ENCODE assay signal across 2 cellular contexts in the genomic region with DNA sequence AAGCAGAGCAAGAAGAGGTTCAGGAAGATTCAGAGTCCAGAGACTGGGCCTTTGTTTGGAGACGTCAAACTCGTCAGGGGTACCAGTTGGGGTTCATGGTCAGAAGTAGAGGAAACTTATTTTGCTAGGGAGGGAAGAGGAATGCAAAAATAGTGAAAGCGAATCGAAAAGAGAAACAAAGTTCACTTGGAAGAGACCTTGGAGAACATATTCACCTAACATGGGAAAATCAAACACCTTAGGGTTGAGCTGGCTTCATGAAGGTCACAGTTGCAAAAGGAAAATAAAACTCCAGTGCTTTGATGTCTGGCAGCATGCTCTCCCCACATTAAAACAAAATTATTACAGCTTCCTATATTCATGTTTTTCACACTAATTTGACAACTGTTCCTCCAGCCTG.
TF ChIP-seq lines count a peak whose summit lies in the region.

No MANE protein-coding gene starts in this region.

TF ChIP-seq in HepG2, 621 proteins besides CTCF, POLR2A, EP300 and RAD21 (continues in another document):
- TF ChIP-seq ASH2L (IDR thresholded peaks at IDR 0.05; ENCODE audit: insufficient read length, low read depth, low read length) (peak; percentile 28), GABPB1 (CRISPR knock-in tag; IDR thresholded peaks at IDR 0.05) (no peak), MYNN (CRISPR knock-in tag; IDR thresholded peaks at IDR 0.05; ENCODE audit: low read depth) (no peak), NR2F6 (IDR thresholded peaks at IDR 0.05) (peak; percentile 40; the same call in 1 of the 2 replicates), NR2F6 (CRISPR knock-in tag; IDR thresholded peaks at IDR 0.05) (no peak), ZNF646 (CRISPR knock-in tag; IDR thresholded peaks at IDR 0.05) (no peak), ZNF225 (CRISPR knock-in tag; IDR thresholded peaks at IDR 0.05) (no peak), BCL6 (CRISPR knock-in tag; IDR thresholded peaks at IDR 0.05) (peak; percentile 57; the same call in 1 of the 2 replicates), HMG20A (CRISPR knock-in tag; IDR thresholded peaks at IDR 0.05; ENCODE audit: borderline replicate concordance) (peak; percentile 31; the same call in 1 of the 2 replicates), NCOA2 (CRISPR knock-in tag; IDR thresholded peaks at IDR 0.05) (peak; percentile 70), ZNF205 (CRISPR knock-in tag; IDR thresholded peaks at IDR 0.05) (0 out of 2 replicates have a peak, but pooled peaks have one; percentile 26), PPARG (CRISPR knock-in tag; conservative IDR thresholded peaks at IDR 0.05) (peak; percentile 53; the same call in 1 of the 2 replicates), ZNF317 (CRISPR knock-in tag; IDR thresholded peaks at IDR 0.05) (peak; percentile 34; the same call in 1 of the 2 replicates), TCF7L2 (IDR thresholded peaks at IDR 0.05; ENCODE audit: low read depth, low read length) (peak; percentile 30; the same call in 1 of the 2 replicates), MED1 (CRISPR knock-in tag; IDR thresholded peaks at IDR 0.05) (0 out of 2 replicates have a peak, but pooled peaks have one; percentile 19), GMEB1 (CRISPR knock-in tag; IDR thresholded peaks at IDR 0.05; ENCODE audit: borderline replicate concordance) (no peak), CREM (IDR thresholded peaks at IDR 0.05) (peak; percentile 42), CREM (CRISPR knock-in tag; IDR thresholded peaks at IDR 0.05) (no peak), SOX5 (CRISPR knock-in tag; IDR thresholded peaks at IDR 0.05; ENCODE audit: borderline replicate concordance) (peak; percentile 33; the same call in 1 of the 2 replicates), FOXP1 (IDR thresholded peaks at IDR 0.05) (no peak), FOXP1 (CRISPR knock-in tag; IDR thresholded peaks at IDR 0.05) (peak; percentile 23; the same call in 1 of the 2 replicates)

TF ChIP-seq in H1, 55 proteins besides CTCF, POLR2A, EP300 and RAD21:
- no peak for TF ChIP-seq NRF1 (IDR thresholded peaks at IDR 0.05; ENCODE audit: low read depth, low read length)
- TF ChIP-seq TAF7 (optimal IDR thresholded peaks at IDR 0.05; ENCODE audit: borderline replicate concordance, low read depth, low read length): no peak
- TF ChIP-seq RFX5 (IDR thresholded peaks at IDR 0.05; ENCODE audit: borderline replicate concordance, low read depth, low read length): no peak
- no peak for TF ChIP-seq SP4 (IDR thresholded peaks at IDR 0.05; ENCODE audit: low read length)
- TF ChIP-seq POU5F1 (IDR thresholded peaks at IDR 0.05; ENCODE audit: low read depth, low read length): no peak
- no peak for TF ChIP-seq SIX5 (IDR thresholded peaks at IDR 0.05; ENCODE audit: low read depth, low read length)
- no peak for TF ChIP-seq KDM5A (IDR thresholded peaks at IDR 0.05; ENCODE audit: low read length)
- no peak for TF ChIP-seq CHD1 (IDR thresholded peaks at IDR 0.05; ENCODE audit: low read depth, low read length)
- TF ChIP-seq ASH2L (IDR thresholded peaks at IDR 0.05; ENCODE audit: low read length): no peak
- TF ChIP-seq KDM4A (IDR thresholded peaks at IDR 0.05; ENCODE audit: low read depth, low read length, severe bottlenecking): no peak
